13 cellular contexts compared by ENCODE assay signal in genomic region chr10:47959677-47960076, GRCh38. TPM values are rescaled to one million over a fixed set of nuclear protein-coding genes. Genes with fewer than 3 reads are reported as not detected.
"Had no signal": no experiment of that assay in that cellular context is flagged by ENCODE, and none has a peak within 500 bp of the region (broad histone marks: within the 10 kb centered on the region; RNA-seq: fewer than 3 reads in every experiment).

No MANE protein-coding gene starts in this region.

RNA-seq across cellular contexts. Expression of gene FAM25C, which starts 39.9 kb away (rescaled TPM):
- total RNA-seq: activated CD4-positive, alpha-beta T cell treated with anti-CD3 and anti-CD28 coated beads for 36 hours; activated CD4-positive, alpha-beta T cell treated with anti-CD3 and anti-CD28 coated beads, Interleukin-2, amount 10 ng/mL, durations not matched to agents 7 days and 5 days; activated CD8-positive, alpha-beta T cell treated with anti-CD3 and anti-CD28 coated beads, Interleukin-2, amount 10 ng/mL, durations not matched to agents 7 days and 5 days; activated naive CD8-positive, alpha-beta T cell treated with anti-CD3 and anti-CD28 coated beads, Interleukin-2, amount 10 ng/mL, durations not matched to agents 7 days and 5 days; activated T-helper 2 cell treated with anti-CD3 and anti-CD28 coated beads, Interferon-gamma antibody, Interleukin-2, Interleukin-4, amounts not matched to agents 10 μg/mL and 5 μg/mL and 100 μg/mL, durations not matched to agents 14 hours and 24 hours and 36 hours; ascending aorta; cardiac septum; LHCN-M2; Right ventricle myocardium inferior; SK-MEL-5; T-cell; T-helper 17 cell; WTC11 had no signal

RNA-seq across cellular contexts. Expression of gene NPY4R2, which starts 41.2 kb away (rescaled TPM):
- total RNA-seq: activated CD4-positive, alpha-beta T cell treated with anti-CD3 and anti-CD28 coated beads for 36 hours; activated CD4-positive, alpha-beta T cell treated with anti-CD3 and anti-CD28 coated beads, Interleukin-2, amount 10 ng/mL, durations not matched to agents 7 days and 5 days; activated CD8-positive, alpha-beta T cell treated with anti-CD3 and anti-CD28 coated beads, Interleukin-2, amount 10 ng/mL, durations not matched to agents 7 days and 5 days; activated naive CD8-positive, alpha-beta T cell treated with anti-CD3 and anti-CD28 coated beads, Interleukin-2, amount 10 ng/mL, durations not matched to agents 7 days and 5 days; activated T-helper 2 cell treated with anti-CD3 and anti-CD28 coated beads, Interferon-gamma antibody, Interleukin-2, Interleukin-4, amounts not matched to agents 10 μg/mL and 5 μg/mL and 100 μg/mL, durations not matched to agents 14 hours and 24 hours and 36 hours; ascending aorta; cardiac septum; LHCN-M2; Right ventricle myocardium inferior; SK-MEL-5; T-cell; T-helper 17 cell; WTC11 had no signal
